ENCODE assay signal across 3 cellular contexts in the genomic region with DNA sequence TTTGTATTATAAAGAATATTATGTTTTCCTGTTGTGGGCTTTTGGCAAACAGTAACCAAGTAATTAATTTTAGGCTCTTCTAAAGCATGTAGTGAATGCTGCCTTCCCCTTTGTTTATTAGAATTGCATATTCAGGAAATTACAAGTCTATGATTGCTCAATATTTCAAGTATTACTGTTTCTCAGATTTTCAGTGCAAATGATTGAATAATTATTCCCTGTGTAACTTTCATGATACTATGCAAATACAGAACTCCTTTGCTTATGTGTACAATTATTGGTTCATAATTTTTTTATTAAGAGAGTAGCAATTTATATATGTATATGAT.
TF ChIP-seq lines count a peak whose summit lies in the region.

No MANE protein-coding gene starts in this region.

TF ChIP-seq in SK-N-SH, 30 proteins besides CTCF, POLR2A, EP300 and RAD21 (continued from another document):
- TF ChIP-seq, protein P1, sequence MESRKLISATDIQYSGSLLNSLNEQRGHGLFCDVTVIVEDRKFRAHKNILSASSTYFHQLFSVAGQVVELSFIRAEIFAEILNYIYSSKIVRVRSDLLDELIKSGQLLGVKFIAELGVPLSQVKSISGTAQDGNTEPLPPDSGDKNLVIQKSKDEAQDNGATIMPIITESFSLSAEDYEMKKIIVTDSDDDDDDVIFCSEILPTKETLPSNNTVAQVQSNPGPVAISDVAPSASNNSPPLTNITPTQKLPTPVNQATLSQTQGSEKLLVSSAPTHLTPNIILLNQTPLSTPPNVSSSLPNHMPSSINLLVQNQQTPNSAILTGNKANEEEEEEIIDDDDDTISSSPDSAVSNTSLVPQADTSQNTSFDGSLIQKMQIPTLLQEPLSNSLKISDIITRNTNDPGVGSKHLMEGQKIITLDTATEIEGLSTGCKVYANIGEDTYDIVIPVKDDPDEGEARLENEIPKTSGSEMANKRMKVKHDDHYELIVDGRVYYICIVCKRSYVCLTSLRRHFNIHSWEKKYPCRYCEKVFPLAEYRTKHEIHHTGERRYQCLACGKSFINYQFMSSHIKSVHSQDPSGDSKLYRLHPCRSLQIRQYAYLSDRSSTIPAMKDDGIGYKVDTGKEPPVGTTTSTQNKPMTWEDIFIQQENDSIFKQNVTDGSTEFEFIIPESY (IDR thresholded peaks at IDR 0.05; ENCODE audit: borderline replicate concordance, low read depth) = no peak
- TF ChIP-seq, protein P2, sequence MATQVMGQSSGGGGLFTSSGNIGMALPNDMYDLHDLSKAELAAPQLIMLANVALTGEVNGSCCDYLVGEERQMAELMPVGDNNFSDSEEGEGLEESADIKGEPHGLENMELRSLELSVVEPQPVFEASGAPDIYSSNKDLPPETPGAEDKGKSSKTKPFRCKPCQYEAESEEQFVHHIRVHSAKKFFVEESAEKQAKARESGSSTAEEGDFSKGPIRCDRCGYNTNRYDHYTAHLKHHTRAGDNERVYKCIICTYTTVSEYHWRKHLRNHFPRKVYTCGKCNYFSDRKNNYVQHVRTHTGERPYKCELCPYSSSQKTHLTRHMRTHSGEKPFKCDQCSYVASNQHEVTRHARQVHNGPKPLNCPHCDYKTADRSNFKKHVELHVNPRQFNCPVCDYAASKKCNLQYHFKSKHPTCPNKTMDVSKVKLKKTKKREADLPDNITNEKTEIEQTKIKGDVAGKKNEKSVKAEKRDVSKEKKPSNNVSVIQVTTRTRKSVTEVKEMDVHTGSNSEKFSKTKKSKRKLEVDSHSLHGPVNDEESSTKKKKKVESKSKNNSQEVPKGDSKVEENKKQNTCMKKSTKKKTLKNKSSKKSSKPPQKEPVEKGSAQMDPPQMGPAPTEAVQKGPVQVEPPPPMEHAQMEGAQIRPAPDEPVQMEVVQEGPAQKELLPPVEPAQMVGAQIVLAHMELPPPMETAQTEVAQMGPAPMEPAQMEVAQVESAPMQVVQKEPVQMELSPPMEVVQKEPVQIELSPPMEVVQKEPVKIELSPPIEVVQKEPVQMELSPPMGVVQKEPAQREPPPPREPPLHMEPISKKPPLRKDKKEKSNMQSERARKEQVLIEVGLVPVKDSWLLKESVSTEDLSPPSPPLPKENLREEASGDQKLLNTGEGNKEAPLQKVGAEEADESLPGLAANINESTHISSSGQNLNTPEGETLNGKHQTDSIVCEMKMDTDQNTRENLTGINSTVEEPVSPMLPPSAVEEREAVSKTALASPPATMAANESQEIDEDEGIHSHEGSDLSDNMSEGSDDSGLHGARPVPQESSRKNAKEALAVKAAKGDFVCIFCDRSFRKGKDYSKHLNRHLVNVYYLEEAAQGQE (IDR thresholded peaks at IDR 0.05; ENCODE audit: low read depth, low read length) = no peak
- TF ChIP-seq NRF1 (IDR thresholded peaks at IDR 0.05; ENCODE audit: low read depth, low read length) (no peak), YY1 (IDR thresholded peaks at IDR 0.05; ENCODE audit: low read depth) (no peak), NFIC (IDR thresholded peaks at IDR 0.05; ENCODE audit: borderline replicate concordance) (no peak), SMC3 (IDR thresholded peaks at IDR 0.05; ENCODE audit: low read depth, low read length) (no peak), EZH2phosphoT487 (IDR thresholded peaks at IDR 0.05; ENCODE audit: borderline replicate concordance, low read depth) (no peak), GATA2 (CRISPR knock-in tag; IDR thresholded peaks at IDR 0.05) (no peak), CHD2 (IDR thresholded peaks at IDR 0.05; ENCODE audit: low read length, partially characterized antibody) (no peak), RXRA (IDR thresholded peaks at IDR 0.05; ENCODE audit: borderline replicate concordance, low read depth) (no peak), FOXJ3 (CRISPR knock-in tag; IDR thresholded peaks at IDR 0.05) (no peak), ELF1 (IDR thresholded peaks at IDR 0.05) (no peak)

TF ChIP-seq in SK-N-SH treated with all-trans-retinoic acid at 6 μM for 48 hours, 23 proteins besides CTCF, POLR2A, EP300 and RAD21 (continued from another document and continues in another):
- no peak for TF ChIP-seq ARNTL (CRISPR knock-in tag; IDR thresholded peaks at IDR 0.05; ENCODE audit: borderline replicate concordance, low read depth)
- no peak for TF ChIP-seq RARB (CRISPR knock-in tag; IDR thresholded peaks at IDR 0.05)
- TF ChIP-seq TCF4 (CRISPR knock-in tag; IDR thresholded peaks at IDR 0.05; ENCODE audit: borderline replicate concordance) = no peak
- no peak for TF ChIP-seq ZFP30 (CRISPR knock-in tag; IDR thresholded peaks at IDR 0.05)
- no peak for TF ChIP-seq ISL1 (CRISPR knock-in tag; IDR thresholded peaks at IDR 0.05)
- no peak for TF ChIP-seq TOX (CRISPR knock-in tag; IDR thresholded peaks at IDR 0.05; ENCODE audit: borderline replicate concordance)
- no peak for TF ChIP-seq ZNF565 (CRISPR knock-in tag; conservative IDR thresholded peaks at IDR 0.05; ENCODE audit: low read depth)
- no peak for TF ChIP-seq BACH2 (CRISPR knock-in tag; IDR thresholded peaks at IDR 0.05; ENCODE audit: borderline replicate concordance)
- TF ChIP-seq, protein P3, sequence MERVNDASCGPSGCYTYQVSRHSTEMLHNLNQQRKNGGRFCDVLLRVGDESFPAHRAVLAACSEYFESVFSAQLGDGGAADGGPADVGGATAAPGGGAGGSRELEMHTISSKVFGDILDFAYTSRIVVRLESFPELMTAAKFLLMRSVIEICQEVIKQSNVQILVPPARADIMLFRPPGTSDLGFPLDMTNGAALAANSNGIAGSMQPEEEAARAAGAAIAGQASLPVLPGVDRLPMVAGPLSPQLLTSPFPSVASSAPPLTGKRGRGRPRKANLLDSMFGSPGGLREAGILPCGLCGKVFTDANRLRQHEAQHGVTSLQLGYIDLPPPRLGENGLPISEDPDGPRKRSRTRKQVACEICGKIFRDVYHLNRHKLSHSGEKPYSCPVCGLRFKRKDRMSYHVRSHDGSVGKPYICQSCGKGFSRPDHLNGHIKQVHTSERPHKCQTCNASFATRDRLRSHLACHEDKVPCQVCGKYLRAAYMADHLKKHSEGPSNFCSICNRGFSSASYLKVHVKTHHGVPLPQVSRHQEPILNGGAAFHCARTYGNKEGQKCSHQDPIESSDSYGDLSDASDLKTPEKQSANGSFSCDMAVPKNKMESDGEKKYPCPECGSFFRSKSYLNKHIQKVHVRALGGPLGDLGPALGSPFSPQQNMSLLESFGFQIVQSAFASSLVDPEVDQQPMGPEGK (CRISPR knock-in tag; IDR thresholded peaks at IDR 0.05; ENCODE audit: borderline replicate concordance) = no peak
- TF ChIP-seq, protein P4, sequence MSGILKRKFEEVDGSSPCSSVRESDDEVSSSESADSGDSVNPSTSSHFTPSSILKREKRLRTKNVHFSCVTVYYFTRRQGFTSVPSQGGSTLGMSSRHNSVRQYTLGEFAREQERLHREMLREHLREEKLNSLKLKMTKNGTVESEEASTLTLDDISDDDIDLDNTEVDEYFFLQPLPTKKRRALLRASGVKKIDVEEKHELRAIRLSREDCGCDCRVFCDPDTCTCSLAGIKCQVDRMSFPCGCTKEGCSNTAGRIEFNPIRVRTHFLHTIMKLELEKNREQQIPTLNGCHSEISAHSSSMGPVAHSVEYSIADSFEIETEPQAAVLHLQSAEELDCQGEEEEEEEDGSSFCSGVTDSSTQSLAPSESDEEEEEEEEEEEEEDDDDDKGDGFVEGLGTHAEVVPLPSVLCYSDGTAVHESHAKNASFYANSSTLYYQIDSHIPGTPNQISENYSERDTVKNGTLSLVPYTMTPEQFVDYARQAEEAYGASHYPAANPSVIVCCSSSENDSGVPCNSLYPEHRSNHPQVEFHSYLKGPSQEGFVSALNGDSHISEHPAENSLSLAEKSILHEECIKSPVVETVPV (CRISPR knock-in tag; IDR thresholded peaks at IDR 0.05) = no peak
- TF ChIP-seq, protein P5, sequence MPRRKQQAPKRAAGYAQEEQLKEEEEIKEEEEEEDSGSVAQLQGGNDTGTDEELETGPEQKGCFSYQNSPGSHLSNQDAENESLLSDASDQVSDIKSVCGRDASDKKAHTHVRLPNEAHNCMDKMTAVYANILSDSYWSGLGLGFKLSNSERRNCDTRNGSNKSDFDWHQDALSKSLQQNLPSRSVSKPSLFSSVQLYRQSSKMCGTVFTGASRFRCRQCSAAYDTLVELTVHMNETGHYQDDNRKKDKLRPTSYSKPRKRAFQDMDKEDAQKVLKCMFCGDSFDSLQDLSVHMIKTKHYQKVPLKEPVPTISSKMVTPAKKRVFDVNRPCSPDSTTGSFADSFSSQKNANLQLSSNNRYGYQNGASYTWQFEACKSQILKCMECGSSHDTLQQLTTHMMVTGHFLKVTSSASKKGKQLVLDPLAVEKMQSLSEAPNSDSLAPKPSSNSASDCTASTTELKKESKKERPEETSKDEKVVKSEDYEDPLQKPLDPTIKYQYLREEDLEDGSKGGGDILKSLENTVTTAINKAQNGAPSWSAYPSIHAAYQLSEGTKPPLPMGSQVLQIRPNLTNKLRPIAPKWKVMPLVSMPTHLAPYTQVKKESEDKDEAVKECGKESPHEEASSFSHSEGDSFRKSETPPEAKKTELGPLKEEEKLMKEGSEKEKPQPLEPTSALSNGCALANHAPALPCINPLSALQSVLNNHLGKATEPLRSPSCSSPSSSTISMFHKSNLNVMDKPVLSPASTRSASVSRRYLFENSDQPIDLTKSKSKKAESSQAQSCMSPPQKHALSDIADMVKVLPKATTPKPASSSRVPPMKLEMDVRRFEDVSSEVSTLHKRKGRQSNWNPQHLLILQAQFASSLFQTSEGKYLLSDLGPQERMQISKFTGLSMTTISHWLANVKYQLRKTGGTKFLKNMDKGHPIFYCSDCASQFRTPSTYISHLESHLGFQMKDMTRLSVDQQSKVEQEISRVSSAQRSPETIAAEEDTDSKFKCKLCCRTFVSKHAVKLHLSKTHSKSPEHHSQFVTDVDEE (CRISPR knock-in tag; IDR thresholded peaks at IDR 0.05) = no peak
- no peak for TF ChIP-seq ESRRG (CRISPR knock-in tag; IDR thresholded peaks at IDR 0.05)
- TF ChIP-seq CSDC2 (CRISPR knock-in tag; IDR thresholded peaks at IDR 0.05) = no peak
- no peak for TF ChIP-seq SNAI2 (CRISPR knock-in tag; IDR thresholded peaks at IDR 0.05)
- TF ChIP-seq ZNF70 (CRISPR knock-in tag; IDR thresholded peaks at IDR 0.05) = no peak
- no peak for TF ChIP-seq ZFP3 (CRISPR knock-in tag; IDR thresholded peaks at IDR 0.05)
- no peak for TF ChIP-seq GLIS3 (CRISPR knock-in tag; IDR thresholded peaks at IDR 0.05)

TF ChIP-seq in endothelial cell of umbilical vein, 7 proteins besides CTCF, POLR2A, EP300 and RAD21 (continued from another document):
- TF ChIP-seq JUN (IDR thresholded peaks at IDR 0.05; ENCODE audit: borderline replicate concordance, insufficient read depth, insufficient read length, low read depth) (no peak), EZH2 (IDR thresholded peaks at IDR 0.05; ENCODE audit: borderline replicate concordance, low read depth, low read length, severe bottlenecking) (no peak), POLR2AphosphoS5 (IDR thresholded peaks at IDR 0.05; ENCODE audit: insufficient read depth, low read depth, low read length) (no peak)
